In the genomic region with DNA sequence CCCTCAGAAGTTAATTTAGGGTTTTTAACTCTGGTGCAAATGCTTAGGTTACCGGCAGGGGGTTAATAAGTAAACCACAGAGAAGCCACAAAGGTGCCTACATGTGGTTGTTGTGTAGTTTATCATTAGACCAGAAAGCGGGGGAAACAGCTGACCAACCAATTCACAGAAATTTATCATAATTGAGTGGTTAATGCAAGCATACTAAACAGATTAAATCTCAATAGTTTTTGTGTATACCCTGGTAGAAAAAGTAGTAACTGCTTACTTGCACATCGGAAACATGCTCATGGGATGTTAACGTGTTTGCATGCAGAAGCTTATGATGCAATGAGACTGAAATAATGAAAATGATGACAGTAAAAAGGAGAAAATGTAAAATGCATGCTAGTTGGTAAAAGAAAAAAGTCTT, we compare ENCODE assay signal across 8 cellular contexts.
DNase-seq lines count a peak whose midpoint lies in the region; ATAC-seq and TF ChIP-seq lines count a peak whose summit lies in the region.

No MANE protein-coding gene starts in this region.

- ATAC-seq in GM21367 (IDR thresholded peaks at IDR 0.05; ENCODE audit: unreplicated experiment): peak; percentile 84
- peak; percentile 89 for ATAC-seq in HG03439 (IDR thresholded peaks at IDR 0.05; ENCODE audit: unreplicated experiment)

- peaks cover 60% of the 10 kb centered on the region for H3K4me1 Mint-ChIP-seq in endodermal cell

- H3K9ac ChIP-seq in endodermal cell (ENCODE audit: extremely low read depth, low read length, poor library complexity, severe bottlenecking): no peak overlapping the region

- TF ChIP-seq CTCF in endodermal cell (conservative IDR thresholded peaks at IDR 0.05): peak; percentile 74
- no peak for TF ChIP-seq CTCF in prostate gland (IDR thresholded peaks at IDR 0.05)

- intact Hi-C loops in prostate gland (cut with DNase I): loop anchor here (10.0 kb wide), 1 partner anchor 217 kb away; no protein-coding TSS in a partner anchor

- H3K9me3 ChIP-seq in endodermal cell (ENCODE audit: control insufficient read depth, low read length): no peaks in the 10 kb centered on the region
- H3K9me3 ChIP-seq in prostate gland: no peaks in the 10 kb centered on the region

- no peaks in the 10 kb centered on the region for H3K36me3 Mint-ChIP-seq in endodermal cell (ENCODE audit: low read depth)

- no peak overlapping the region for H3K27ac Mint-ChIP-seq in endodermal cell

- WGBS in endodermal cell (ENCODE audit: insufficient coverage in 1 of 2, insufficient read length in 1 of 2), 2 experiments: 75 to 89% methylated on average over 2 to 4 of the region's 4 CpGs
- WGBS in prostate gland: 81% methylated on average over 4 of the region's 4 CpGs

- H3K27me3 ChIP-seq in endodermal cell (ENCODE audit: control insufficient read depth, insufficient read depth, low read length, poor library complexity, severe bottlenecking): no peaks in the 10 kb centered on the region
- H3K27me3 ChIP-seq in prostate gland (replicated peaks; ENCODE audit: insufficient read depth): no peaks in the 10 kb centered on the region

- H3K9me3 Mint-ChIP-seq in endodermal cell: no peaks in the 10 kb centered on the region

- H3K36me3 ChIP-seq in endodermal cell (ENCODE audit: control insufficient read depth, insufficient read depth, low read length) (no peaks in the 10 kb centered on the region), prostate gland (no peaks in the 10 kb centered on the region)

- H3K27ac ChIP-seq in endodermal cell (ENCODE audit: low read depth, low read length) (no peak overlapping the region), prostate gland (no peak overlapping the region)

- in situ Hi-C loops in Caki2 (cut with HindIII; ENCODE audit: low pct_unique_long_range_greater_than_20kb, low sequenced_read_pairs): no loop called here

- TF ChIP-seq POLR2A in prostate gland (IDR thresholded peaks at IDR 0.05): no peak

- H3K4me3 ChIP-seq in endodermal cell (ENCODE audit: low read length): no peak overlapping the region
- no peak overlapping the region for H3K4me3 ChIP-seq in prostate gland

- no peak overlapping the region for H3K4me3 Mint-ChIP-seq in endodermal cell

- H3K4me1 ChIP-seq in endodermal cell (ENCODE audit: control insufficient read depth, insufficient read depth, low read length) (peaks cover 24% of the 10 kb centered on the region), prostate gland (replicated peaks) (no peaks in the 10 kb centered on the region)

- H3K27me3 Mint-ChIP-seq in endodermal cell (ENCODE audit: insufficient read depth): no peaks in the 10 kb centered on the region

- peak; percentile 40 for DNase-seq in Caki2 (ENCODE audit: low read depth)
- no peak for DNase-seq in endodermal cell
- no peak for DNase-seq in activated CD4-positive, alpha-beta T cell treated with anti-CD3 and anti-CD28 coated beads, Interleukin-2, amount 50 U/mL, for 4 hours
- DNase-seq in DMS153 treated with DMSO at 0.1 percent for 48 hours (lab: John Stamatoyannopoulos, UW; ENCODE audit: unreplicated experiment): no peak
- DNase-seq in prostate gland (ENCODE audit: low spot score): no peak
- no peak for DNase-seq in mucosa of gallbladder (ENCODE audit: low spot score)
